1 cellular context compared by ENCODE assay signal in genomic region chr3:129593230-129593594, GRCh38.
TF ChIP-seq lines count a peak whose summit lies in the region.

No MANE protein-coding gene starts in this region.

TF ChIP-seq in liver, 16 proteins besides CTCF, POLR2A, EP300 and RAD21 (continued from another document):
- TF ChIP-seq REST (IDR thresholded peaks at IDR 0.05) (no peak), FOXA1 (IDR thresholded peaks at IDR 0.05) (no peak), ATF3 (IDR thresholded peaks at IDR 0.05) (no peak), MAX (IDR thresholded peaks at IDR 0.05) (no peak), GABPA (IDR thresholded peaks at IDR 0.05 in 1 of 2, conservative IDR thresholded peaks at IDR 0.05 in 1 of 2) (no peak)
